In the genomic region with DNA sequence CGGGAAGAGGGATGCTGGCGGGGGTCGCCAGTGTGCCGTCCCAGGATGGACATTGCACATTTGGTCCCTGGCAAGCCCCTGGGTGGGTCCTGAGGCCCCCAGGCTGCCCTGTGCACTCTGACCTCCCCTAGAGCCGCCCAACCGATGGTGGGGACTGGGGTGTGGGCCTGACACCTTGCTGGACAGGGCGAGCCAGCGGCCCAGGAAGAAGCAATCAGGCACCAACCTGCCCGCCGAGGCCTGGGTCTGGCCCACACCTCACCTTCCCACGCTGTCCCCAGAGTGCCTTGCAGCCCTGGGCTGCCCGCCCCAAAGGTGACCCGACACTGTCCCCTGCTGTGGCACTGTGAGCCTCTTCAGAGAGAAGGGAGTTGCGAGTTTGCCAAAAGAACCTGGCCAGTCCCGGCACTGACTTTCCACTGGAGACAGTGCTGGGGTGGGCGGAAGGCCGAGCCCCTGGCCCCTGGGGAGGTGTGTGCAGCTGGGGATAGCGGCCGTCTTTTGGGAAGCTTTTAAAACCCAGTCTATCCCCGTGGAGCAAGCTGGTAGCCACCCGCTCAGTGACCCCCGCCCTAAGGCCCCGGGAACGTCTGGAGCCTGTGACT, we compare ENCODE assay signal across 14 cellular contexts. TPM values are rescaled to one million over a fixed set of nuclear protein-coding genes. Genes with fewer than 3 reads are reported as not detected.
DNase-seq lines count a peak whose midpoint lies in the region; ATAC-seq and TF ChIP-seq lines count a peak whose summit lies in the region.
"Had no signal": no experiment of that assay in that cellular context is flagged by ENCODE, and none has a peak within 500 bp of the region (broad histone marks: within the 10 kb centered on the region; RNA-seq: fewer than 3 reads in every experiment).

No MANE protein-coding gene starts in this region.

- no peaks in the 10 kb centered on the region for H3K27me3 Mint-ChIP-seq in neural crest cell (ENCODE audit: low read depth)
- H3K27me3 Mint-ChIP-seq in activated CD4-positive, alpha-beta T cell treated with anti-CD3 and anti-CD28 coated beads for 36 hours = peaks cover 2% of the 10 kb centered on the region

- intact Hi-C loops in activated CD4-positive, alpha-beta T cell treated with anti-CD3 and anti-CD28 coated beads for 36 hours (cut with DNase I, micrococcal nuclease) = no loop called here
- intact Hi-C loops in uterus (cut with DNase I; ENCODE audit: low total_unique reads) = no loop called here

- H3K4me3 ChIP-seq in coronary artery (no peak overlapping the region), uterus (no peak overlapping the region)
- H3K4me3 ChIP-seq: prostate gland had no signal

- peaks cover 0 to 12% of the 10 kb centered on the region in 2 donors for H3K4me1 ChIP-seq in uterus

- DNase-seq in 8988T (peak; percentile 41), GM03348 (ENCODE audit: low spot score) (peak; percentile 5), coronary artery (ENCODE audit: low spot score) (peak; percentile 60), neural crest cell (ENCODE audit: low read depth, low spot score) (no peak), uterus (no peak), activated gamma-delta T cell treated with Interleukin-2 at 50 U/mL for 16 hours (no peak)
- no peak for DNase-seq in activated CD4-positive, alpha-beta T cell treated with anti-CD3 and anti-CD28 coated beads for 36 hours
- DNase-seq: activated effector memory CD4-positive, alpha-beta T cell treated with Interleukin-2 at 50 U/mL for 16 hours; anterior cingulate cortex; NCI-H2081 treated with DMSO at 0.1 percent for 48 hours; NCI-H526 treated with DMSO at 0.1 percent for 48 hours; WERI-Rb-1 had no signal

- peaks cover 0 to 9% of the 10 kb centered on the region in 2 donors for H3K27me3 ChIP-seq in uterus

- H3K9me3 ChIP-seq in uterus = no peaks in the 10 kb centered on the region
- H3K9me3 ChIP-seq: prostate gland had no signal

- no peaks in the 10 kb centered on the region for H3K36me3 ChIP-seq in uterus
- H3K36me3 ChIP-seq: prostate gland, WERI-Rb-1 had no signal

- peaks cover 14% of the 10 kb centered on the region for H3K4me1 Mint-ChIP-seq in neural crest cell
- H3K4me1 Mint-ChIP-seq in activated CD4-positive, alpha-beta T cell treated with anti-CD3 and anti-CD28 coated beads for 36 hours = no peaks in the 10 kb centered on the region

- TF ChIP-seq POLR2A in uterus (IDR thresholded peaks at IDR 0.05) = no peak

- H3K9me3 Mint-ChIP-seq in neural crest cell = no peaks in the 10 kb centered on the region
- no peaks in the 10 kb centered on the region for H3K9me3 Mint-ChIP-seq in activated CD4-positive, alpha-beta T cell treated with anti-CD3 and anti-CD28 coated beads for 36 hours (ENCODE audit: low read depth)

- no peak overlapping the region for H3K27ac Mint-ChIP-seq in neural crest cell (ENCODE audit: unreplicated experiment)
- no peak overlapping the region for H3K27ac Mint-ChIP-seq in activated CD4-positive, alpha-beta T cell treated with anti-CD3 and anti-CD28 coated beads for 36 hours

- peak overlapping the region in 1 of 2 donors; percentile 4 for H3K27ac ChIP-seq in coronary artery
- H3K27ac ChIP-seq in uterus = peak overlapping the region in 1 of 2 donors; percentile 15
- H3K27ac ChIP-seq: prostate gland had no signal

- TF ChIP-seq CTCF in coronary artery (IDR thresholded peaks at IDR 0.05) (no peak), neural crest cell (conservative IDR thresholded peaks at IDR 0.05) (no peak), uterus (IDR thresholded peaks at IDR 0.05) (peak in 2 of 4 experiments; percentile 20 to 33)

- H3K4me3 Mint-ChIP-seq in neural crest cell = peak overlapping the region; percentile 23
- no peak overlapping the region for H3K4me3 Mint-ChIP-seq in activated CD4-positive, alpha-beta T cell treated with anti-CD3 and anti-CD28 coated beads for 36 hours

- no peaks in the 10 kb centered on the region for H3K36me3 Mint-ChIP-seq in neural crest cell (ENCODE audit: low read depth)
- H3K36me3 Mint-ChIP-seq in activated CD4-positive, alpha-beta T cell treated with anti-CD3 and anti-CD28 coated beads for 36 hours (ENCODE audit: low read depth) = no peaks in the 10 kb centered on the region

- ATAC-seq in activated CD4-positive, alpha-beta T cell treated with anti-CD3 and anti-CD28 coated beads for 36 hours = no peak
- no peak for ATAC-seq in GM21526 (IDR thresholded peaks at IDR 0.05; ENCODE audit: low FRiP score, unreplicated experiment)

- POLR2A ChIA-PET in activated CD4-positive, alpha-beta T cell treated with anti-CD3 and anti-CD28 coated beads for 36 hours (lab: Charles Lee) = no interaction called here

- CTCF ChIA-PET in activated CD4-positive, alpha-beta T cell treated with anti-CD3 and anti-CD28 coated beads for 36 hours (lab: Charles Lee) = no interaction called here

RNA-seq across cellular contexts. Expression of gene NRARP, which starts 12.0 kb away (rescaled TPM):
- 31.7 and 33.7 TPM in 2 replicates for total RNA-seq in neural crest cell
- 1 to 10 TPM; 2.1 TPM for total RNA-seq in activated CD4-positive, alpha-beta T cell treated with anti-CD3 and anti-CD28 coated beads for 36 hours
- 10 to 100 TPM in 2 of 4 donors, 1 to 10 TPM in 1, under 1 TPM in 1; 0.29 to 16.5 (median 11.4) TPM for total RNA-seq in uterus

RNA-seq across cellular contexts. Expression of gene TOR4A, which starts 36.5 kb away (rescaled TPM):
- total RNA-seq in neural crest cell (0.75 and 0.86 TPM in 2 replicates), uterus (10 to 100 TPM in 3 of 4 donors, 1 to 10 TPM in 1; 2.6 to 12.7 (median 11.5) TPM)
- 1 to 10 TPM; 2.6 to 3.4 TPM for total RNA-seq in activated CD4-positive, alpha-beta T cell treated with anti-CD3 and anti-CD28 coated beads for 36 hours

RNA-seq across cellular contexts. Expression of gene NELFB, which starts 58.9 kb away (rescaled TPM):
- total RNA-seq in neural crest cell (76.7 and 79.0 TPM in 2 replicates), uterus (10 to 100 TPM; 17.1 to 46.5 (median 43.2) TPM)
- total RNA-seq in activated CD4-positive, alpha-beta T cell treated with anti-CD3 and anti-CD28 coated beads for 36 hours = 10 to 100 TPM; 41.4 to 54.1 TPM

Comparison
In these comparisons a context has a peak if more than half of its experiments do, and no peak if none do; other contexts are left out.
1. DNase-seq: peak in 8988T (single experiment), GM03348 (single experiment) and coronary artery (single experiment); none in neural crest cell (single experiment), activated CD4-positive, alpha-beta T cell treated with anti-CD3 and anti-CD28 coated beads for 36 hours (single experiment), uterus (0 of 2) and activated gamma-delta T cell treated with Interleukin-2 at 50 U/mL for 16 hours (single experiment).